ENCODE assay signal across 2 cellular contexts in the genomic region with DNA sequence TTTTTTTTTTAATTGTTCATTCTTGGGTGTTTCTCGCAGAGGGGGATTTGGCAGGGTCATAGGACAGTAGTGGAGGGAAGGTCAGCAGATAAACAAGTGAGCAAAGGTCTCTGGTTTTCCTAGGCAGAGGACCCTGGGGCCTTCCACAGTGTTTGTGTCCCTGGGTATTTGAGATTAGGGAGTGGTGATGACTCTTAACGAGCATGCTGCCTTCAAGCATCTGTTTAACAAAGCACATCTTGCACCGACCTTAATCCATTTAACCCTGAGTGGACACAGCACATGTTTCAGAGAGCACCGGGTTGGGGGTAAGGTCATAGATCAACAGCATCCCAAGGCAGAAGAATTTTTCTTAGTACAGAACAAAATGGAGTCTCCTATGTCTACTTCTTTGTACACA.
TF ChIP-seq lines count a peak whose summit lies in the region.
"Not testable (repeated sequence)": the region's sequence is repeated elsewhere in the genome, so short reads cannot be mapped to it uniquely, and the experiment has no call there.

No MANE protein-coding gene starts in this region.

TF ChIP-seq in K562, 482 proteins besides CTCF, POLR2A, EP300 and RAD21 (continued from another document):
- TF ChIP-seq TAL1 (IDR thresholded peaks at IDR 0.05) (peak; percentile 34; the same call in 1 of the 2 replicates), ARID1B (IDR thresholded peaks at IDR 0.05) (peak; percentile 19; the same call in 1 of the 2 replicates), CBFA2T3 (IDR thresholded peaks at IDR 0.05) (peak; percentile 77), NCOR1 (IDR thresholded peaks at IDR 0.05) (peak; percentile 41; the same call in 1 of the 2 replicates)
- TF ChIP-seq, protein P1, sequence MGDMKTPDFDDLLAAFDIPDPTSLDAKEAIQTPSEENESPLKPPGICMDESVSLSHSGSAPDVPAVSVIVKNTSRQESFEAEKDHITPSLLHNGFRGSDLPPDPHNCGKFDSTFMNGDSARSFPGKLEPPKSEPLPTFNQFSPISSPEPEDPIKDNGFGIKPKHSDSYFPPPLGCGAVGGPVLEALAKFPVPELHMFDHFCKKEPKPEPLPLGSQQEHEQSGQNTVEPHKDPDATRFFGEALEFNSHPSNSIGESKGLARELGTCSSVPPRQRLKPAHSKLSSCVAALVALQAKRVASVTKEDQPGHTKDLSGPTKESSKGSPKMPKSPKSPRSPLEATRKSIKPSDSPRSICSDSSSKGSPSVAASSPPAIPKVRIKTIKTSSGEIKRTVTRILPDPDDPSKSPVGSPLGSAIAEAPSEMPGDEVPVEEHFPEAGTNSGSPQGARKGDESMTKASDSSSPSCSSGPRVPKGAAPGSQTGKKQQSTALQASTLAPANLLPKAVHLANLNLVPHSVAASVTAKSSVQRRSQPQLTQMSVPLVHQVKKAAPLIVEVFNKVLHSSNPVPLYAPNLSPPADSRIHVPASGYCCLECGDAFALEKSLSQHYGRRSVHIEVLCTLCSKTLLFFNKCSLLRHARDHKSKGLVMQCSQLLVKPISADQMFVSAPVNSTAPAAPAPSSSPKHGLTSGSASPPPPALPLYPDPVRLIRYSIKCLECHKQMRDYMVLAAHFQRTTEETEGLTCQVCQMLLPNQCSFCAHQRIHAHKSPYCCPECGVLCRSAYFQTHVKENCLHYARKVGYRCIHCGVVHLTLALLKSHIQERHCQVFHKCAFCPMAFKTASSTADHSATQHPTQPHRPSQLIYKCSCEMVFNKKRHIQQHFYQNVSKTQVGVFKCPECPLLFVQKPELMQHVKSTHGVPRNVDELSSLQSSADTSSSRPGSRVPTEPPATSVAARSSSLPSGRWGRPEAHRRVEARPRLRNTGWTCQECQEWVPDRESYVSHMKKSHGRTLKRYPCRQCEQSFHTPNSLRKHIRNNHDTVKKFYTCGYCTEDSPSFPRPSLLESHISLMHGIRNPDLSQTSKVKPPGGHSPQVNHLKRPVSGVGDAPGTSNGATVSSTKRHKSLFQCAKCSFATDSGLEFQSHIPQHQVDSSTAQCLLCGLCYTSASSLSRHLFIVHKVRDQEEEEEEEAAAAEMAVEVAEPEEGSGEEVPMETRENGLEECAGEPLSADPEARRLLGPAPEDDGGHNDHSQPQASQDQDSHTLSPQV (IDR thresholded peaks at IDR 0.05) = 0 out of 2 replicates have a peak, but pooled peaks have one; percentile 49

TF ChIP-seq in HepG2, 621 proteins besides CTCF, POLR2A, EP300 and RAD21 (continued from another document):
- TF ChIP-seq, protein P2, sequence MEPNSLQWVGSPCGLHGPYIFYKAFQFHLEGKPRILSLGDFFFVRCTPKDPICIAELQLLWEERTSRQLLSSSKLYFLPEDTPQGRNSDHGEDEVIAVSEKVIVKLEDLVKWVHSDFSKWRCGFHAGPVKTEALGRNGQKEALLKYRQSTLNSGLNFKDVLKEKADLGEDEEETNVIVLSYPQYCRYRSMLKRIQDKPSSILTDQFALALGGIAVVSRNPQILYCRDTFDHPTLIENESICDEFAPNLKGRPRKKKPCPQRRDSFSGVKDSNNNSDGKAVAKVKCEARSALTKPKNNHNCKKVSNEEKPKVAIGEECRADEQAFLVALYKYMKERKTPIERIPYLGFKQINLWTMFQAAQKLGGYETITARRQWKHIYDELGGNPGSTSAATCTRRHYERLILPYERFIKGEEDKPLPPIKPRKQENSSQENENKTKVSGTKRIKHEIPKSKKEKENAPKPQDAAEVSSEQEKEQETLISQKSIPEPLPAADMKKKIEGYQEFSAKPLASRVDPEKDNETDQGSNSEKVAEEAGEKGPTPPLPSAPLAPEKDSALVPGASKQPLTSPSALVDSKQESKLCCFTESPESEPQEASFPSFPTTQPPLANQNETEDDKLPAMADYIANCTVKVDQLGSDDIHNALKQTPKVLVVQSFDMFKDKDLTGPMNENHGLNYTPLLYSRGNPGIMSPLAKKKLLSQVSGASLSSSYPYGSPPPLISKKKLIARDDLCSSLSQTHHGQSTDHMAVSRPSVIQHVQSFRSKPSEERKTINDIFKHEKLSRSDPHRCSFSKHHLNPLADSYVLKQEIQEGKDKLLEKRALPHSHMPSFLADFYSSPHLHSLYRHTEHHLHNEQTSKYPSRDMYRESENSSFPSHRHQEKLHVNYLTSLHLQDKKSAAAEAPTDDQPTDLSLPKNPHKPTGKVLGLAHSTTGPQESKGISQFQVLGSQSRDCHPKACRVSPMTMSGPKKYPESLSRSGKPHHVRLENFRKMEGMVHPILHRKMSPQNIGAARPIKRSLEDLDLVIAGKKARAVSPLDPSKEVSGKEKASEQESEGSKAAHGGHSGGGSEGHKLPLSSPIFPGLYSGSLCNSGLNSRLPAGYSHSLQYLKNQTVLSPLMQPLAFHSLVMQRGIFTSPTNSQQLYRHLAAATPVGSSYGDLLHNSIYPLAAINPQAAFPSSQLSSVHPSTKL (CRISPR knock-in tag; IDR thresholded peaks at IDR 0.05) = peak; percentile 46; the same call in 1 of the 2 replicates
- TF ChIP-seq SOX13, FOXP1 (IDR thresholded peaks at IDR 0.05): not testable (repeated sequence)
- peak in 1 of 2 experiments; percentile 38; a peak in 2 of 4 replicates for TF ChIP-seq SOX13 (CRISPR knock-in tag; conservative IDR thresholded peaks at IDR 0.05 in 1 of 2, IDR thresholded peaks at IDR 0.05 in 1 of 2)
- TF ChIP-seq FOXP1 (CRISPR knock-in tag; IDR thresholded peaks at IDR 0.05) = 0 out of 2 replicates have a peak, but pooled peaks have one; percentile 8
- peak; percentile 25; the same call in 1 of the 2 replicates for TF ChIP-seq FOXP4 (CRISPR knock-in tag; IDR thresholded peaks at IDR 0.05)
- TF ChIP-seq, protein P3, sequence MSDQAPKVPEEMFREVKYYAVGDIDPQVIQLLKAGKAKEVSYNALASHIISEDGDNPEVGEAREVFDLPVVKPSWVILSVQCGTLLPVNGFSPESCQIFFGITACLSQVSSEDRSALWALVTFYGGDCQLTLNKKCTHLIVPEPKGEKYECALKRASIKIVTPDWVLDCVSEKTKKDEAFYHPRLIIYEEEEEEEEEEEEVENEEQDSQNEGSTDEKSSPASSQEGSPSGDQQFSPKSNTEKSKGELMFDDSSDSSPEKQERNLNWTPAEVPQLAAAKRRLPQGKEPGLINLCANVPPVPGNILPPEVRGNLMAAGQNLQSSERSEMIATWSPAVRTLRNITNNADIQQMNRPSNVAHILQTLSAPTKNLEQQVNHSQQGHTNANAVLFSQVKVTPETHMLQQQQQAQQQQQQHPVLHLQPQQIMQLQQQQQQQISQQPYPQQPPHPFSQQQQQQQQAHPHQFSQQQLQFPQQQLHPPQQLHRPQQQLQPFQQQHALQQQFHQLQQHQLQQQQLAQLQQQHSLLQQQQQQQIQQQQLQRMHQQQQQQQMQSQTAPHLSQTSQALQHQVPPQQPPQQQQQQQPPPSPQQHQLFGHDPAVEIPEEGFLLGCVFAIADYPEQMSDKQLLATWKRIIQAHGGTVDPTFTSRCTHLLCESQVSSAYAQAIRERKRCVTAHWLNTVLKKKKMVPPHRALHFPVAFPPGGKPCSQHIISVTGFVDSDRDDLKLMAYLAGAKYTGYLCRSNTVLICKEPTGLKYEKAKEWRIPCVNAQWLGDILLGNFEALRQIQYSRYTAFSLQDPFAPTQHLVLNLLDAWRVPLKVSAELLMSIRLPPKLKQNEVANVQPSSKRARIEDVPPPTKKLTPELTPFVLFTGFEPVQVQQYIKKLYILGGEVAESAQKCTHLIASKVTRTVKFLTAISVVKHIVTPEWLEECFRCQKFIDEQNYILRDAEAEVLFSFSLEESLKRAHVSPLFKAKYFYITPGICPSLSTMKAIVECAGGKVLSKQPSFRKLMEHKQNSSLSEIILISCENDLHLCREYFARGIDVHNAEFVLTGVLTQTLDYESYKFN (CRISPR knock-in tag; conservative IDR thresholded peaks at IDR 0.05) = 0 out of 2 replicates have a peak, but pooled peaks have one; percentile 27
